20 cellular contexts compared by ENCODE assay signal in the genomic region with DNA sequence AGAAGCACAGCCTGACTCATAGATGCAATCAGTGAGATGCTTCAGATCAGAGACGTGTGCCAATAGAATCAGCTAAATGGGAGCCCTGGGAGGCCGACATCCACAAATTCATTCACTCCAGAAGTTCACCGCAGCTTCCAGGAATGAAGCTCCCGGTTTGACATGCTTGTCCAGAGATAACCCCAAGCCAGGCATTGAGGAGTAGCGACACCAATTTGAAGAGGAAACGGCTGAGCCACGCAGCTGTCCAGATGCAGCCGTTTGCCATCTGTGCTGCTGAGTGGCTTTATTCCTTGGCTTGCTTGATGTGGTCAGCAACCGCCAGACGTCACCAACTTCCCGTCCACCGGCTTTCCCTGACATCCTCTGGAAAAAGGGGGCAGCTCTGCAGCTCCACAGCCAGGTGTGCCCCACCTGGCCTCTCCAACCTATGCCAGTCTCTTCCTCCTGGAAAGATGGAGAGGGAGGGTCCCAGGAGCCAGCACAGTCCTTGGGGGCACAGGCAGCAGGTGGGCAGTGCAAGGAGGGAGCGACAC.
"Had no signal": no experiment of that assay in that cellular context is flagged by ENCODE, and none has a peak within 500 bp of the region (broad histone marks: within the 10 kb centered on the region; RNA-seq: fewer than 3 reads in every experiment).

No MANE protein-coding gene starts in this region.

- H3K4me1 ChIP-seq: adrenal gland had no signal

- DNase-seq: activated CD4-positive, alpha-beta memory T cell treated with anti-CD3 and anti-CD28 coated beads, Interleukin-2, amount 10 ng/mL, durations not matched to agents 7 days and 5 days; activated CD4-positive, alpha-beta T cell treated with anti-CD3 and anti-CD28 coated beads, Interleukin-2, amount 50 U/mL, for 1 hour; activated CD4-positive, CD25-positive, alpha-beta regulatory T cell; activated naive CD4-positive, alpha-beta T cell treated with anti-CD3 and anti-CD28 coated beads, Interleukin-2, amount 50 U/mL, for 16 hours; activated naive CD8-positive, alpha-beta T cell treated with anti-CD3 and anti-CD28 coated beads, Interleukin-2, amount 10 ng/mL, durations not matched to agents 7 days and 5 days; activated T-cell treated with anti-CD3 and anti-CD28 coated beads for 4 hours; activated T-cell treated with anti-CD3 and anti-CD28 coated beads, Interleukin-2, amount 50 U/mL, for 72 hours; adrenal gland; anterior cingulate cortex; cerebellar nuclear complex; Karpas-422; MM.1S; NCI-H1105 treated with DMSO at 0.1 percent for 48 hours; NCI-H1436 treated with DMSO at 0.1 percent for 48 hours; NCI-H187 treated with DMSO at 0.1 percent for 48 hours; NCI-H2081 treated with DMSO at 0.1 percent for 48 hours; NCI-H446; SIG-M5; T-helper 1 cell had no signal

- H3K36me3 ChIP-seq: adrenal gland had no signal

- H3K4me3 ChIP-seq: adrenal gland had no signal

- H3K27ac ChIP-seq: adrenal gland, VCaP had no signal

- H3K9me3 ChIP-seq: adrenal gland had no signal

- ATAC-seq: activated T-cell treated with anti-CD3 and anti-CD28 coated beads, Interleukin-2, amount 50 U/mL, for 72 hours had no signal
